ENCODE assay signal across 25 cellular contexts in genomic region chr17:39385040-39385439, GRCh38.
"Had no signal": no experiment of that assay in that cellular context is flagged by ENCODE, and none has a peak within 500 bp of the region (broad histone marks: within the 10 kb centered on the region; RNA-seq: fewer than 3 reads in every experiment).

No MANE protein-coding gene starts in this region.

- H3K4me1 ChIP-seq: colonic mucosa, left lung, lower lobe of right lung had no signal

- H3K9me3 ChIP-seq: colonic mucosa, esophagus squamous epithelium, gastrocnemius medialis, heart right ventricle, left lung, lower lobe of right lung, mucosa of descending colon had no signal

- ATAC-seq: effector memory CD8-positive, alpha-beta T cell; esophagus mucosa; gastrocnemius medialis; heart right ventricle; left cardiac atrium; left lung; left ventricle myocardium superior; lower lobe of right lung; mucosa of descending colon had no signal

- FAIRE-seq: endometrium, islet of Langerhans, keratinocyte had no signal

- H3K27me3 ChIP-seq: colonic mucosa, esophagus squamous epithelium, gastrocnemius medialis, heart right ventricle, left lung had no signal

- DNase-seq: colonic mucosa; cortex of kidney; effector CD8-positive, alpha-beta T cell; effector memory CD8-positive, alpha-beta T cell; endodermal cell; erythroblast; esophagus squamous epithelium; foreskin fibroblast; foreskin melanocyte; gastrocnemius medialis; glutamatergic neuron; head of caudate nucleus; heart right ventricle; hippocampal formation; left cardiac atrium; left lung; left ventricle myocardium superior; lower lobe of right lung; mesenchymal stem cell; mucosa of descending colon had no signal

- H3K4me3 ChIP-seq: colonic mucosa, esophagus squamous epithelium, gastrocnemius medialis, heart right ventricle, left lung, lower lobe of right lung, mucosa of descending colon had no signal

- H3K27ac ChIP-seq: colonic mucosa, epithelial cell of prostate, esophagus squamous epithelium, gastrocnemius medialis, heart right ventricle, left lung, lower lobe of right lung had no signal

- H3K36me3 ChIP-seq: colonic mucosa, gastrocnemius medialis had no signal
